In the genomic region with DNA sequence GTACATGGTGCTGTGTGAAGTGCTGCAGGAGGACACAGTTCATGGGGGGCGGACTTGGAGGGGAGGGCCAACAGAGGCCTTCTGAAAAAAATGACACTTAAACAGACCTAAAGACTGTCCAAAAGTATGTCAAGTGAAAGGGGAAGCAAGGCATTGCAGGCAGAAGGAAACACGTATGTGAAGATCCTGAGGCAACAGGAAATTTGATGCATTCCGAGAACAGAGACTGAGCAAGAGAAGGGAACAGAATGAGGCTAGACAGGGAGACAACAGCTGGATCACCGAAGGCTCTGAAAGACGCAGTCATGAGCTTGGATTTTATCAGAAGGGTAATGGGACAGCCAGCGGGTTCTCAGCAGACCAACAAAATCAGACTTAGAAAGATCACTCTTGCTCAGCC, we compare ENCODE assay signal across 7 cellular contexts. TPM values are rescaled to one million over a fixed set of nuclear protein-coding genes. Genes with fewer than 3 reads are reported as not detected.
A peak's percentile ranks its signal among the peaks of the same experiment; 100 is the strongest.
DNase-seq lines count a peak whose midpoint lies in the region; ATAC-seq and TF ChIP-seq lines count a peak whose summit lies in the region.

No MANE protein-coding gene starts in this region.

- ATAC-seq in T-cell (replicated peaks in 1 of 4) (no peak), GM21619 (IDR thresholded peaks at IDR 0.05; ENCODE audit: unreplicated experiment) (no peak)

- DNase-seq in HFFc6 (no peak), T-cell (no peak), fibroblast of the aortic adventitia (ENCODE audit: low read depth) (peak; percentile 28), smooth muscle cell (lab: John Stamatoyannopoulos, UW; ENCODE audit: unreplicated experiment) (no peak), NCI-H1694 (lab: John Stamatoyannopoulos, UW) (no peak)
- DNase-seq in activated CD4-positive, CD25-positive, alpha-beta regulatory T cell treated with anti-CD3 and anti-CD28 coated beads, Interleukin-2, amount 50 U/mL, for 72 hours: no peak

- H3K27ac ChIP-seq in smooth muscle cell (ENCODE audit: low read depth): peak overlapping the region; percentile 97

- H3K36me3 ChIP-seq in smooth muscle cell (ENCODE audit: low read depth): no peaks in the 10 kb centered on the region

- H3K27me3 ChIP-seq in smooth muscle cell (ENCODE audit: low read depth): no peaks in the 10 kb centered on the region

- H4K20me1 ChIP-seq in smooth muscle cell (ENCODE audit: low read depth): peaks cover 51% of the 10 kb centered on the region

- CTCF ChIA-PET in T-cell (lab: Charles Lee): interaction anchor here in 1 of 2 donors (1.8 kb wide), 1 partner anchor 15 kb away, joined by 15 read pairs; a partner anchor contains a TSS

- H3K27ac Mint-ChIP-seq in HFFc6 (peak overlapping the region; percentile 99), T-cell (peak overlapping the region in 1 of 2 donors; percentile 90)

- peak overlapping the region; percentile 98 for H3K4me3 Mint-ChIP-seq in HFFc6
- H3K4me3 Mint-ChIP-seq in T-cell: peak overlapping the region; percentile 95 to 98 (median 96)

- peak overlapping the region; percentile 95 for H3K4me3 ChIP-seq in fibroblast of the aortic adventitia (ENCODE audit: low read depth, low read length)
- peak overlapping the region; percentile 77 for H3K4me3 ChIP-seq in smooth muscle cell

- H3K9me3 ChIP-seq in smooth muscle cell (replicated peaks; ENCODE audit: low read depth): no peaks in the 10 kb centered on the region

- TF ChIP-seq CTCF in HFFc6 (IDR thresholded peaks at IDR 0.05): no peak
- no peak for TF ChIP-seq CTCF in fibroblast of the aortic adventitia (IDR thresholded peaks at IDR 0.05; ENCODE audit: insufficient read depth, low read length)
- no peak for TF ChIP-seq CTCF in smooth muscle cell (IDR thresholded peaks at IDR 0.05; ENCODE audit: borderline replicate concordance, insufficient read depth, poor library complexity, severe bottlenecking)

- WGBS in smooth muscle cell (ENCODE audit: low lambda C conversion rate): 77% methylated on average over 6 of the region's 6 CpGs

- H3K9me3 Mint-ChIP-seq in HFFc6: no peaks in the 10 kb centered on the region
- no peaks in the 10 kb centered on the region for H3K9me3 Mint-ChIP-seq in T-cell

- peak overlapping the region; percentile 88 for H3K4me2 ChIP-seq in smooth muscle cell

- H3K79me2 ChIP-seq in smooth muscle cell (ENCODE audit: low read depth): peaks cover 49% of the 10 kb centered on the region

- H3K4me1 ChIP-seq in smooth muscle cell (ENCODE audit: low read depth): peaks cover 17% of the 10 kb centered on the region

- peaks cover 18% of the 10 kb centered on the region for H3F3A ChIP-seq in smooth muscle cell (ENCODE audit: low read depth)

- H3K4me1 Mint-ChIP-seq in HFFc6 (ENCODE audit: low read depth) (peaks cover 54% of the 10 kb centered on the region), T-cell (peaks cover 49 to 54% (median 49%) of the 10 kb centered on the region in 3 donors)

- H3K9ac ChIP-seq in smooth muscle cell (ENCODE audit: low read depth): peak overlapping the region; percentile 99

- POLR2A ChIA-PET in T-cell (lab: Charles Lee): interaction anchor here (0.6 to 2.5 kb wide), 3 partner anchors 17 to 864 kb away, joined by 3 to 25 read pairs (median 3); a partner anchor contains a TSS

- H3K36me3 Mint-ChIP-seq in HFFc6 (ENCODE audit: low read depth): peaks cover 20% of the 10 kb centered on the region
- H3K36me3 Mint-ChIP-seq in T-cell: peaks cover 14% of the 10 kb centered on the region

- H2AFZ ChIP-seq in smooth muscle cell (ENCODE audit: low read depth): no peak overlapping the region

- H3K27me3 Mint-ChIP-seq in HFFc6 (ENCODE audit: insufficient read depth): peaks cover 2% of the 10 kb centered on the region
- no peaks in the 10 kb centered on the region for H3K27me3 Mint-ChIP-seq in T-cell

RNA-seq across cellular contexts. Expression of a gene that starts 1.1 kb away (rescaled TPM):
- 10 to 100 TPM; 47.9 to 63.0 (median 50.9) TPM for total RNA-seq in HFFc6 (2021; fragmentation: NEBNext Ultra II Directional; extraction: Animal tissue kit (Norgen Biotek cat#: 25700))
- total RNA-seq in T-cell (10 to 100 TPM; 29.3 to 55.4 (median 33.8) TPM), fibroblast of the aortic adventitia (ENCODE audit: low replicate concordance) (46.9 and 59.8 TPM in 2 replicates), smooth muscle cell (49.8 and 102 TPM in 2 replicates)
- 83.8 and 88.9 TPM in 2 replicates for polyA plus RNA-seq in smooth muscle cell

RNA-seq across cellular contexts. Expression of a gene that starts 1.4 kb away (rescaled TPM):
- total RNA-seq in HFFc6 (2021; fragmentation: NEBNext Ultra II Directional; extraction: Animal tissue kit (Norgen Biotek cat#: 25700)): 10 to 100 TPM; 73.8 to 89.7 (median 85.2) TPM
- 10 to 100 TPM; 12.1 to 28.9 (median 23.3) TPM for total RNA-seq in T-cell
- total RNA-seq in fibroblast of the aortic adventitia (ENCODE audit: low replicate concordance): 10.1 and 23.7 TPM in 2 replicates
- 81.0 and 89.9 TPM in 2 replicates for total RNA-seq in smooth muscle cell
- polyA plus RNA-seq in smooth muscle cell: 75.0 and 82.4 TPM in 2 replicates

RNA-seq across cellular contexts. Expression of a gene that starts 15.2 kb away (rescaled TPM):
- 10 to 100 TPM; 17.6 to 29.5 (median 24.1) TPM for total RNA-seq in HFFc6 (2021; fragmentation: NEBNext Ultra II Directional; extraction: Animal tissue kit (Norgen Biotek cat#: 25700))
- total RNA-seq in T-cell (1 to 10 TPM; 3.4 to 7.2 (median 5.1) TPM), fibroblast of the aortic adventitia (ENCODE audit: low replicate concordance) (14.8 and 20.5 TPM in 2 replicates), smooth muscle cell (11.2 and 12.1 TPM in 2 replicates)
- polyA plus RNA-seq in smooth muscle cell: 15.8 and 17.2 TPM in 2 replicates

RNA-seq across cellular contexts. Expression of a gene that starts 23.2 kb away (rescaled TPM):
- total RNA-seq in HFFc6 (2021; fragmentation: NEBNext Ultra II Directional; extraction: Animal tissue kit (Norgen Biotek cat#: 25700)): 100 to 1,000 TPM; 104 to 118 (median 106) TPM
- total RNA-seq in T-cell (10 to 100 TPM; 29.2 to 38.7 (median 33.2) TPM), fibroblast of the aortic adventitia (ENCODE audit: low replicate concordance) (22.9 and 66.6 TPM in 2 replicates), smooth muscle cell (52.6 and 55.0 TPM in 2 replicates)
- polyA plus RNA-seq in smooth muscle cell: 82.9 and 83.2 TPM in 2 replicates

RNA-seq across cellular contexts. Expression of a gene that starts 30.8 kb away (rescaled TPM):
- not detected for total RNA-seq in HFFc6 (2021; fragmentation: NEBNext Ultra II Directional; extraction: Animal tissue kit (Norgen Biotek cat#: 25700))
- total RNA-seq in T-cell (not detected), fibroblast of the aortic adventitia (ENCODE audit: low replicate concordance) (not detected in 2 replicates), smooth muscle cell (not detected in 2 replicates)
- not detected in 2 replicates for polyA plus RNA-seq in smooth muscle cell
